ENCODE assay signal across 8 cellular contexts in genomic region chr20:63520594-63520938, GRCh38. TPM values are rescaled to one million over a fixed set of nuclear protein-coding genes. Genes with fewer than 3 reads are reported as not detected.
DNase-seq lines count a peak whose midpoint lies in the region; ATAC-seq lines count a peak whose summit lies in the region.

A gene with protein sequence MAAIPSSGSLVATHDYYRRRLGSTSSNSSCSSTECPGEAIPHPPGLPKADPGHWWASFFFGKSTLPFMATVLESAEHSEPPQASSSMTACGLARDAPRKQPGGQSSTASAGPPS (plus strand): TSS chr20:63520765. CDS start chr20:63521309, 544 bp downstream.

- H3K9me3 ChIP-seq in mononuclear cell (ENCODE audit: low read depth, low read length): no peaks in the 10 kb centered on the region

- no peaks in the 10 kb centered on the region for H3K27me3 ChIP-seq in mononuclear cell (ENCODE audit: insufficient read depth, low read length)

- DNase-seq in Ammon's horn (ENCODE audit: low spot score) (peak; percentile 85), NOMO-1 treated with dmso at 0.1 percent for 144 hours (lab: John Stamatoyannopoulos, UW; ENCODE audit: unreplicated experiment) (peak; percentile 48), activated T-cell treated with anti-CD3 and anti-CD28 coated beads for 1 hour (ENCODE audit: low read depth) (peak; percentile 83), epidermal melanocyte (ENCODE audit: insufficient read length, low spot score) (peak; percentile 97)
- peak; percentile 71 to 72 for DNase-seq in stimulated activated CD8-positive, alpha-beta memory T cell treated with anti-CD3 and anti-CD28 coated beads, Interleukin-15, amount 100 ng/mL, for 48 hours (ENCODE audit: low read depth in 2 of 2)

- ATAC-seq in GM19025 (IDR thresholded peaks at IDR 0.05; ENCODE audit: low read depth, unreplicated experiment): peak; percentile 78
- ATAC-seq in HG03196 (IDR thresholded peaks at IDR 0.05; ENCODE audit: unreplicated experiment): peak; percentile 72

- peak within 1 kb of the TSS; percentile 53 for H3K4me3 ChIP-seq in mononuclear cell (ENCODE audit: low read length)

- H3K4me1 ChIP-seq in mononuclear cell (ENCODE audit: insufficient read depth, low read length): peaks cover 21% of the 10 kb centered on the region

RNA-seq across cellular contexts. Expression of the gene that starts here (rescaled TPM):
- 57.6 TPM for total RNA-seq in mononuclear cell

Comparison
In these comparisons a context has a peak if more than half of its experiments do, and no peak if none do; other contexts are left out.
1. Peak in every context shown above with its lines: DNase-seq, ATAC-seq and H3K4me3 ChIP-seq.